9 cellular contexts compared by ENCODE assay signal in genomic region chr10:3755440-3756359, GRCh38. TPM values are rescaled to one million over a fixed set of nuclear protein-coding genes. Genes with fewer than 3 reads are reported as not detected.
DNase-seq lines count a peak whose midpoint lies in the region; ATAC-seq and TF ChIP-seq lines count a peak whose summit lies in the region.
"Had no signal": no experiment of that assay in that cellular context is flagged by ENCODE, and none has a peak within 500 bp of the region (broad histone marks: within the 10 kb centered on the region; RNA-seq: fewer than 3 reads in every experiment).

No MANE protein-coding gene starts in this region.

- H3K27me3 ChIP-seq in brain microvascular endothelial cell (replicated peaks) (no peaks in the 10 kb centered on the region), left lung (no peaks in the 10 kb centered on the region)

- H3K36me3 ChIP-seq in brain microvascular endothelial cell (replicated peaks) = no peaks in the 10 kb centered on the region
- no peaks in the 10 kb centered on the region for H3K36me3 ChIP-seq in left lung

- H3K9me3 ChIP-seq in left lung = no peaks in the 10 kb centered on the region

- DNase-seq in stimulated activated naive CD8-positive, alpha-beta T cell treated with anti-CD3 and anti-CD28 coated beads, Interleukin-15, Interleukin-2, amounts not matched to agents 100 U/mL and 50 U/mL, for 24 hours = no peak
- DNase-seq in brain microvascular endothelial cell = peak; percentile 68
- DNase-seq in left lung = no peak
- DNase-seq in posterior vena cava (ENCODE audit: low spot score) = no peak
- no peak for DNase-seq in NCI-H345 treated with DMSO at 0.1 percent for 48 hours (lab: John Stamatoyannopoulos, UW; ENCODE audit: unreplicated experiment)
- no peak for DNase-seq in NCI-H1092 treated with DMSO at 0.1 percent for 48 hours (lab: John Stamatoyannopoulos, UW)
- DNase-seq in DMS153 treated with DMSO at 0.1 percent for 48 hours (lab: John Stamatoyannopoulos, UW; ENCODE audit: unreplicated experiment) = no peak
- DNase-seq: NCI-H446 treated with DMSO at 0.1 percent for 48 hours had no signal

- peaks cover 0 to 65% of the 10 kb centered on the region in 2 donors for H3K4me1 ChIP-seq in left lung

- H3K27ac Mint-ChIP-seq in stimulated activated naive CD8-positive, alpha-beta T cell treated with anti-CD3 and anti-CD28 coated beads, Interleukin-15, Interleukin-2, amounts not matched to agents 100 ng/mL and 50 ng/mL, for 24 hours = peak overlapping the region; percentile 43

- peaks cover under 1% of the 10 kb centered on the region for H3K36me3 Mint-ChIP-seq in stimulated activated naive CD8-positive, alpha-beta T cell treated with anti-CD3 and anti-CD28 coated beads, Interleukin-15, Interleukin-2, amounts not matched to agents 100 ng/mL and 50 ng/mL, for 24 hours (ENCODE audit: low read depth)

- H3K4me1 Mint-ChIP-seq in stimulated activated naive CD8-positive, alpha-beta T cell treated with anti-CD3 and anti-CD28 coated beads, Interleukin-15, Interleukin-2, amounts not matched to agents 100 ng/mL and 50 ng/mL, for 24 hours (ENCODE audit: low read depth) = peaks cover 60% of the 10 kb centered on the region

- H3K4me3 ChIP-seq in brain microvascular endothelial cell (ENCODE audit: low read depth, low read length) (no peak overlapping the region), left lung (no peak overlapping the region)

- ATAC-seq in stimulated activated naive CD8-positive, alpha-beta T cell treated with anti-CD3 and anti-CD28 coated beads, Interleukin-15, Interleukin-2, amounts not matched to agents 100 U/mL and 50 U/mL, for 24 hours = no peak
- peak; percentile 34 for ATAC-seq in left lung

- peak overlapping the region; percentile 78 for H3K27ac ChIP-seq in brain microvascular endothelial cell
- H3K27ac ChIP-seq in left lung = peak overlapping the region in 1 of 2 donors; percentile 33

- intact Hi-C loops in left lung (cut with DNase I) (no loop called here), posterior vena cava (cut with DNase I) (no loop called here)

- H3K9me3 Mint-ChIP-seq in stimulated activated naive CD8-positive, alpha-beta T cell treated with anti-CD3 and anti-CD28 coated beads, Interleukin-15, Interleukin-2, amounts not matched to agents 100 ng/mL and 50 ng/mL, for 24 hours = peaks cover 1% of the 10 kb centered on the region

- H3K27me3 Mint-ChIP-seq in stimulated activated naive CD8-positive, alpha-beta T cell treated with anti-CD3 and anti-CD28 coated beads, Interleukin-15, Interleukin-2, amounts not matched to agents 100 ng/mL and 50 ng/mL, for 24 hours = no peaks in the 10 kb centered on the region

- no peak overlapping the region for H3K4me3 Mint-ChIP-seq in stimulated activated naive CD8-positive, alpha-beta T cell treated with anti-CD3 and anti-CD28 coated beads, Interleukin-15, Interleukin-2, amounts not matched to agents 100 ng/mL and 50 ng/mL, for 24 hours

- no peak for TF ChIP-seq CTCF in brain microvascular endothelial cell (IDR thresholded peaks at IDR 0.05; ENCODE audit: low read depth, low read length, missing control alignments)
- no peak for TF ChIP-seq CTCF in left lung (IDR thresholded peaks at IDR 0.05)

- in situ Hi-C loops in brain microvascular endothelial cell (cut with HindIII; ENCODE audit: low pct_ligation_motif_present, low sequenced_read_pairs) = loop anchor here (25.0 kb wide), 2 partner anchors 293 to 518 kb away; no protein-coding TSS in a partner anchor

RNA-seq across cellular contexts. Expression of gene KLF6, which starts 29.3 kb away (rescaled TPM):
- total RNA-seq in left lung (100 to 1,000 TPM; 158 to 217 TPM), posterior vena cava (100 to 1,000 TPM; 183 to 493 TPM)
